ENCODE assay signal across 18 cellular contexts in genomic region chr11:73591050-73591449, GRCh38.
"Had no signal": no experiment of that assay in that cellular context is flagged by ENCODE, and none has a peak within 500 bp of the region (broad histone marks: within the 10 kb centered on the region; RNA-seq: fewer than 3 reads in every experiment).

No MANE protein-coding gene starts in this region.

- DNase-seq: effector CD4-positive, alpha-beta T cell; heart right ventricle; immature natural killer cell; kidney; left cardiac atrium; mesendoderm; naive thymus-derived CD4-positive, alpha-beta T cell; posterior cingulate gyrus; spleen; stimulated activated CD4-positive, alpha-beta T cell treated with anti-CD3 and anti-CD28 coated beads, Interleukin-15, amount 100 ng/mL, for 24 hours; stimulated activated CD4-positive, alpha-beta T cell treated with anti-CD3 and anti-CD28 coated beads, Interleukin-1b, Interleukin-23, amount 100 ng/mL, for 48 hours; stimulated activated CD4-positive, alpha-beta T cell treated with anti-CD3 and anti-CD28 coated beads, Interleukin-4, amount 100 ng/mL, for 24 hours; upper lobe of right lung had no signal

- H3K36me3 ChIP-seq: neutrophil, spleen, tibial nerve, upper lobe of right lung had no signal

- H3K4me3 ChIP-seq: coronary artery, heart right ventricle, spleen, tibial nerve, upper lobe of right lung had no signal

- H3K27me3 ChIP-seq: heart right ventricle, neutrophil, spleen, tibial nerve, upper lobe of right lung had no signal

- H3K27ac ChIP-seq: coronary artery, heart right ventricle, neutrophil, spleen, tibial nerve, upper lobe of right lung had no signal

- H3K4me1 ChIP-seq: upper lobe of right lung had no signal

- ATAC-seq: heart right ventricle; left cardiac atrium; naive thymus-derived CD4-positive, alpha-beta T cell; sciatic nerve; stimulated activated memory B cell treated with anti-CD40 and anti-IgM and Interleukin-4, amounts not matched to agents 10 μg/mL and 1 μg/mL and 100 μg/mL, for 72 hours; upper lobe of right lung had no signal

- H3K9me3 ChIP-seq: heart right ventricle, neutrophil, spleen, tibial nerve, upper lobe of right lung had no signal
